34 cellular contexts compared by ENCODE assay signal in genomic region chr1:212719633-212720032, GRCh38.
"Had no signal": no experiment of that assay in that cellular context is flagged by ENCODE, and none has a peak within 500 bp of the region (broad histone marks: within the 10 kb centered on the region; RNA-seq: fewer than 3 reads in every experiment).

No MANE protein-coding gene starts in this region.

- H3K4me3 ChIP-seq: MG63 had no signal

- H3K27me3 ChIP-seq: MG63 had no signal

- H3K36me3 ChIP-seq: MG63 had no signal

- DNase-seq: Karpas-422, Kasumi-1, MG63, MM.1S, MV-4-11, NCI-H1048, NCI-H1092, NCI-H1092 treated with DMSO at 0.1 percent for 48 hours, NCI-H1105, NCI-H1105 treated with DMSO at 0.1 percent for 48 hours, NCI-H1417, NCI-H1417 treated with DMSO at 0.1 percent for 48 hours, NCI-H1436, NCI-H1436 treated with DMSO at 0.1 percent for 48 hours, NCI-H146, NCI-H1694, NCI-H1694 treated with DMSO at 0.1 percent for 48 hours, NCI-H187, NCI-H187 treated with DMSO at 0.1 percent for 48 hours, NCI-H1930, NCI-H2029, NCI-H2029 treated with DMSO at 0.1 percent for 48 hours, NCI-H2081, NCI-H2081 treated with DMSO at 0.1 percent for 48 hours, NCI-H2107, NCI-H2171, NCI-H2171 treated with DMSO at 0.1 percent for 48 hours, NCI-H2227 treated with DMSO at 0.1 percent for 48 hours, NCI-H226, NCI-H345, NCI-H446, NCI-H446 treated with DMSO at 0.1 percent for 48 hours, NCI-H510A, NCI-H510A treated with DMSO at 0.1 percent for 48 hours had no signal
